In genomic region chr1:43492816-43493215, GRCh38 we compare ENCODE assay signal across 31 cellular contexts. TPM values are rescaled to one million over a fixed set of nuclear protein-coding genes. Genes with fewer than 3 reads are reported as not detected.
DNase-seq lines count a peak whose midpoint lies in the region; ATAC-seq, FAIRE-seq and TF ChIP-seq lines count a peak whose summit lies in the region.
"Had no signal": no experiment of that assay in that cellular context is flagged by ENCODE, and none has a peak within 500 bp of the region (broad histone marks: within the 10 kb centered on the region; RNA-seq: fewer than 3 reads in every experiment).

No MANE protein-coding gene starts in this region.

- no peak overlapping the region for H3K4me3 Mint-ChIP-seq in MCF 10A (ENCODE audit: unreplicated experiment)
- no peak overlapping the region for H3K4me3 Mint-ChIP-seq in activated T-cell treated with anti-CD3 and anti-CD28 coated beads, Interleukin-2, amount 50 U/mL, for 4 hours
- H3K4me3 Mint-ChIP-seq: activated B cell treated with CpG ODN at 0.5 μM for 24 hours; activated CD4-positive, alpha-beta memory T cell treated with anti-CD3 and anti-CD28 coated beads, Interleukin-2, amount 10 ng/mL, durations not matched to agents 7 days and 5 days; endodermal cell; naive B cell; T-helper 2 cell treated with Interferon-gamma antibody and Interleukin-4, amounts not matched to agents 5 μg/mL and 100 μg/mL, for 36 hours had no signal

- POLR2A ChIA-PET in MCF 10A (lab: Yijun Ruan, JAX), result interaction anchor here (1.9 kb wide), 1 partner anchor 260 kb away, joined by 3 read pairs; no protein-coding TSS in a partner anchor

- H3K4me1 ChIP-seq in breast epithelium, result no peaks in the 10 kb centered on the region
- H3K4me1 ChIP-seq: BLaER1, gastroesophageal sphincter, pancreas, vagina had no signal

- no peaks in the 10 kb centered on the region for H3K27me3 Mint-ChIP-seq in MCF 10A (ENCODE audit: insufficient read depth, unreplicated experiment)
- peaks cover 8% of the 10 kb centered on the region for H3K27me3 Mint-ChIP-seq in activated T-cell treated with anti-CD3 and anti-CD28 coated beads, Interleukin-2, amount 50 U/mL, for 4 hours (ENCODE audit: low read depth)

- H3K4me3 ChIP-seq in breast epithelium, result no peak overlapping the region
- H3K4me3 ChIP-seq in bronchial epithelial cell (ENCODE audit: low read depth, low read length), result no peak overlapping the region
- no peak overlapping the region for H3K4me3 ChIP-seq in fibroblast of the aortic adventitia (ENCODE audit: low read depth, low read length)
- H3K4me3 ChIP-seq: BLaER1, gastroesophageal sphincter, K562, pancreas, right lobe of liver, suprapubic skin, vagina had no signal

- H3K9me3 Mint-ChIP-seq in MCF 10A (ENCODE audit: unreplicated experiment), result peaks cover 5% of the 10 kb centered on the region
- H3K9me3 Mint-ChIP-seq in activated T-cell treated with anti-CD3 and anti-CD28 coated beads, Interleukin-2, amount 50 U/mL, for 4 hours, result peaks cover 22% of the 10 kb centered on the region

- peak; percentile 44 for DNase-seq in MCF 10A (ENCODE audit: unreplicated experiment)
- DNase-seq in breast epithelium (ENCODE audit: low spot score in 2 of 2), result no peak
- peak; percentile 78 for DNase-seq in bronchial epithelial cell (ENCODE audit: low read depth)
- peak; percentile 36 for DNase-seq in fibroblast of the aortic adventitia (ENCODE audit: low read depth)
- no peak for DNase-seq in left colon
- DNase-seq in activated T-cell treated with anti-CD3 and anti-CD28 coated beads, Interleukin-2, amount 50 U/mL, for 4 hours, result no peak
- DNase-seq: activated B cell treated with CpG ODN at 0.5 μM for 24 hours; activated CD4-positive, alpha-beta memory T cell treated with anti-CD3 and anti-CD28 coated beads, Interleukin-2, amount 10 ng/mL, durations not matched to agents 7 days and 5 days; activated naive CD4-positive, alpha-beta T cell treated with Interleukin-2 at 50 U/mL for 16 hours; activated T-cell treated with anti-CD3 and anti-CD28 coated beads, Interleukin-2, amount 50 U/mL, for 1 hour; aorta; endodermal cell; kidney glomerular epithelial cell; mesenchymal stem cell; naive B cell; NCI-H187 treated with DMSO at 0.1 percent for 48 hours; NCI-H345; NK-92 treated with Interleukin-12 subunit alpha and Interleukin-12 subunit beta, amount 100 ng/mL, for 24 hours; pancreas had no signal

- ATAC-seq in HG02588 (IDR thresholded peaks at IDR 0.05; ENCODE audit: unreplicated experiment) (no peak), HG03097 (IDR thresholded peaks at IDR 0.05; ENCODE audit: low FRiP score, unreplicated experiment) (no peak), left colon (no peak)
- no peak for ATAC-seq in activated T-cell treated with anti-CD3 and anti-CD28 coated beads, Interleukin-2, amount 50 U/mL, for 4 hours
- ATAC-seq: gastroesophageal sphincter, K562, pancreas, SK-N-SH treated with all-trans-retinoic acid at 6 μM for 48 hours had no signal

- BruUV-seq in MCF 10A (replicated peaks; lab: Mats Ljungman, UMichigan), result no TSS peak

- no peak for TF ChIP-seq CTCF in MCF 10A (IDR thresholded peaks at IDR 0.05; ENCODE audit: unreplicated experiment)
- TF ChIP-seq CTCF in breast epithelium (IDR thresholded peaks at IDR 0.05), result no peak
- TF ChIP-seq CTCF in bronchial epithelial cell (IDR thresholded peaks at IDR 0.05; ENCODE audit: insufficient read depth, low read length, severe bottlenecking), result no peak
- no peak for TF ChIP-seq CTCF in fibroblast of the aortic adventitia (IDR thresholded peaks at IDR 0.05; ENCODE audit: insufficient read depth, low read length)

- H3K36me3 ChIP-seq in breast epithelium, result no peaks in the 10 kb centered on the region
- no peaks in the 10 kb centered on the region for H3K36me3 ChIP-seq in bronchial epithelial cell (ENCODE audit: control insufficient read depth, insufficient read depth, low read length)
- H3K36me3 ChIP-seq: BLaER1, gastroesophageal sphincter, pancreas, right lobe of liver, suprapubic skin, vagina had no signal

- H3K27ac Mint-ChIP-seq in MCF 10A (ENCODE audit: low read depth, unreplicated experiment), result no peak overlapping the region
- H3K27ac Mint-ChIP-seq: activated B cell treated with CpG ODN at 0.5 μM for 24 hours; activated CD4-positive, alpha-beta memory T cell treated with anti-CD3 and anti-CD28 coated beads, Interleukin-2, amount 10 ng/mL, durations not matched to agents 7 days and 5 days; endodermal cell; naive B cell; T-helper 2 cell treated with Interferon-gamma antibody and Interleukin-4, amounts not matched to agents 5 μg/mL and 100 μg/mL, for 36 hours had no signal

- no peaks in the 10 kb centered on the region for H3K36me3 Mint-ChIP-seq in MCF 10A (ENCODE audit: insufficient read depth, unreplicated experiment)
- H3K36me3 Mint-ChIP-seq in activated T-cell treated with anti-CD3 and anti-CD28 coated beads, Interleukin-2, amount 50 U/mL, for 4 hours (ENCODE audit: insufficient read depth), result no peaks in the 10 kb centered on the region

- no peak for FAIRE-seq in bronchial epithelial cell (lab: Jason Lieb, UNC)
- FAIRE-seq: A204.1, K562, pancreas, RCC 7860 had no signal

- CTCF ChIA-PET in MCF 10A (lab: Yijun Ruan, JAX), result interaction anchor here (0.7 kb wide), 1 partner anchor 36 kb away, joined by 3 read pairs; no protein-coding TSS in a partner anchor

- H3K27me3 ChIP-seq in breast epithelium (no peaks in the 10 kb centered on the region), bronchial epithelial cell (ENCODE audit: control insufficient read depth, insufficient read depth, low read length) (no peaks in the 10 kb centered on the region)
- H3K27me3 ChIP-seq: BLaER1, gastroesophageal sphincter, pancreas, right lobe of liver, suprapubic skin, vagina had no signal

- peaks cover 7 to 8% of the 10 kb centered on the region in 2 donors for H3K9me3 ChIP-seq in breast epithelium
- H3K9me3 ChIP-seq: pancreas, right lobe of liver, vagina had no signal

- intact Hi-C loops in MCF 10A (cut with micrococcal nuclease) (no loop called here), breast epithelium (cut with DNase I; ENCODE audit: low total_unique reads) (no loop called here), left colon (cut with DNase I, micrococcal nuclease) (no loop called here)

- no peak for TF ChIP-seq POLR2A in breast epithelium (IDR thresholded peaks at IDR 0.05)

- no peak overlapping the region for H3K27ac ChIP-seq in breast epithelium
- H3K27ac ChIP-seq: BLaER1, gastroesophageal sphincter, pancreas, suprapubic skin, vagina had no signal

- no peaks in the 10 kb centered on the region for H3K4me1 Mint-ChIP-seq in MCF 10A (ENCODE audit: insufficient read depth, unreplicated experiment)
- no peaks in the 10 kb centered on the region for H3K4me1 Mint-ChIP-seq in activated T-cell treated with anti-CD3 and anti-CD28 coated beads, Interleukin-2, amount 50 U/mL, for 4 hours (ENCODE audit: low read depth)
- H3K4me1 Mint-ChIP-seq: activated B cell treated with CpG ODN at 0.5 μM for 24 hours; activated CD4-positive, alpha-beta memory T cell treated with anti-CD3 and anti-CD28 coated beads, Interleukin-2, amount 10 ng/mL, durations not matched to agents 7 days and 5 days; naive B cell had no signal

RNA-seq across cellular contexts. Expression of gene PTPRF, which starts 37.9 kb away (rescaled TPM):
- total RNA-seq in MCF 10A (2022) (67.2 and 87.1 TPM in 2 replicates), breast epithelium (100 to 1,000 TPM; 109 to 149 (median 116) TPM), bronchial epithelial cell (127 and 202 TPM in 2 replicates), fibroblast of the aortic adventitia (ENCODE audit: low replicate concordance) (18.2 and 23.6 TPM in 2 replicates), left colon (100 to 1,000 TPM; 514 to 671 TPM)
- total RNA-seq in activated T-cell treated with anti-CD3 and anti-CD28 coated beads, Interleukin-2, amount 50 U/mL, for 4 hours, result under 1 TPM; 0.86 to 0.95 (median 0.92) TPM
- total RNA-seq: activated B cell treated with CpG ODN at 0.5 μM for 24 hours had no signal

RNA-seq across cellular contexts. Expression of gene HYI, which starts 39.1 kb away (rescaled TPM):
- total RNA-seq in MCF 10A (2022), result 14.5 and 23.0 TPM in 2 replicates
- total RNA-seq in breast epithelium, result 10 to 100 TPM; 66.6 to 79.3 (median 70.1) TPM
- total RNA-seq in bronchial epithelial cell, result 21.8 and 28.7 TPM in 2 replicates
- 24.0 and 33.2 TPM in 2 replicates for total RNA-seq in fibroblast of the aortic adventitia (ENCODE audit: low replicate concordance)
- total RNA-seq in left colon, result 10 to 100 TPM; 60.9 to 74.3 TPM
- 1 to 10 TPM; 4.2 to 5.8 (median 4.7) TPM for total RNA-seq in activated T-cell treated with anti-CD3 and anti-CD28 coated beads, Interleukin-2, amount 50 U/mL, for 4 hours

Comparison
In these comparisons a context has a peak if more than half of its experiments do, and no peak if none do; other contexts are left out.
1. DNase-seq: peak in MCF 10A (single experiment), bronchial epithelial cell (single experiment) and fibroblast of the aortic adventitia (single experiment); none in breast epithelium (0 of 2), left colon (0 of 2) and activated T-cell treated with anti-CD3 and anti-CD28 coated beads, Interleukin-2, amount 50 U/mL, for 4 hours (single experiment).